25 cellular contexts compared by ENCODE assay signal in genomic region chr5:15421798-15422456, GRCh38.
DNase-seq lines count a peak whose midpoint lies in the region; ATAC-seq and TF ChIP-seq lines count a peak whose summit lies in the region.
"Had no signal": no experiment of that assay in that cellular context is flagged by ENCODE, and none has a peak within 500 bp of the region (broad histone marks: within the 10 kb centered on the region; RNA-seq: fewer than 3 reads in every experiment).

No MANE protein-coding gene starts in this region.

- peaks cover 0 to 3% (median 0%) of the 10 kb centered on the region in 5 donors for H3K27me3 Mint-ChIP-seq in naive thymus-derived CD8-positive, alpha-beta T cell
- peaks cover 3% of the 10 kb centered on the region for H3K27me3 Mint-ChIP-seq in nephron progenitor cell (ENCODE audit: low read depth, poor library complexity)
- peaks cover under 1% of the 10 kb centered on the region for H3K27me3 Mint-ChIP-seq in endodermal cell (ENCODE audit: insufficient read depth)
- H3K27me3 Mint-ChIP-seq: activated naive CD4-positive, alpha-beta T cell treated with anti-CD3 and anti-CD28 coated beads, Interleukin-2, amount 50 U/mL, for 24 hours; natural killer cell treated with Interleukin-12 subunit alpha and Interleukin-12 subunit beta and Interleukin-15 and Interleukin-18, amount 100 ng/mL, for 72 hours had no signal

- H3K4me3 Mint-ChIP-seq in naive thymus-derived CD8-positive, alpha-beta T cell: no peak overlapping the region
- no peak overlapping the region for H3K4me3 Mint-ChIP-seq in nephron progenitor cell
- H3K4me3 Mint-ChIP-seq in endodermal cell: no peak overlapping the region
- H3K4me3 Mint-ChIP-seq: activated naive CD4-positive, alpha-beta T cell treated with anti-CD3 and anti-CD28 coated beads, Interleukin-2, amount 50 U/mL, for 24 hours; activated T-cell treated with anti-CD3 and anti-CD28 coated beads, Interleukin-2, amount 50 U/mL, for 72 hours; CD8-positive, alpha-beta T cell; natural killer cell treated with Interleukin-12 subunit alpha and Interleukin-12 subunit beta and Interleukin-15 and Interleukin-18, amount 100 ng/mL, for 72 hours; T-helper 1 cell treated with Interleukin-12 subunit alpha and Interleukin-12 subunit beta and Interleukin-4 antibody, amounts not matched to agents 30 μg/mL and 1 μg/mL, for 36 hours had no signal

- H3K4me1 ChIP-seq in body of pancreas (no peaks in the 10 kb centered on the region), suprapubic skin (no peaks in the 10 kb centered on the region), endodermal cell (ENCODE audit: control insufficient read depth, insufficient read depth, low read length) (peaks cover 5% of the 10 kb centered on the region)
- H3K4me1 ChIP-seq: parathyroid adenoma had no signal

- H3K9me3 ChIP-seq in body of pancreas: no peaks in the 10 kb centered on the region
- no peaks in the 10 kb centered on the region for H3K9me3 ChIP-seq in suprapubic skin
- no peaks in the 10 kb centered on the region for H3K9me3 ChIP-seq in endodermal cell (ENCODE audit: control insufficient read depth, low read length)
- H3K9me3 ChIP-seq: SJSA1, thyroid gland had no signal

- H3K36me3 Mint-ChIP-seq in naive thymus-derived CD8-positive, alpha-beta T cell: no peaks in the 10 kb centered on the region
- H3K36me3 Mint-ChIP-seq in nephron progenitor cell (ENCODE audit: low read depth) (no peaks in the 10 kb centered on the region), endodermal cell (ENCODE audit: low read depth) (no peaks in the 10 kb centered on the region)
- H3K36me3 Mint-ChIP-seq: activated naive CD4-positive, alpha-beta T cell treated with anti-CD3 and anti-CD28 coated beads, Interleukin-2, amount 50 U/mL, for 24 hours; CD8-positive, alpha-beta T cell; natural killer cell treated with Interleukin-12 subunit alpha and Interleukin-12 subunit beta and Interleukin-15 and Interleukin-18, amount 100 ng/mL, for 72 hours had no signal

- H3K4me3 ChIP-seq in body of pancreas: no peak overlapping the region
- no peak overlapping the region for H3K4me3 ChIP-seq in fibroblast of mammary gland (ENCODE audit: control insufficient read depth, low read depth, low read length)
- H3K4me3 ChIP-seq in suprapubic skin: no peak overlapping the region
- no peak overlapping the region for H3K4me3 ChIP-seq in endodermal cell (ENCODE audit: low read length)
- H3K4me3 ChIP-seq: SJSA1, thyroid gland had no signal

- ATAC-seq in body of pancreas: peak; percentile 35
- ATAC-seq in naive thymus-derived CD8-positive, alpha-beta T cell: no peak
- ATAC-seq in HG03520 (IDR thresholded peaks at IDR 0.05; ENCODE audit: unreplicated experiment): no peak
- ATAC-seq: activated T-cell treated with anti-CD3 and anti-CD28 coated beads, Interleukin-2, amount 50 U/mL, for 72 hours; CD8-positive, alpha-beta T cell; natural killer cell treated with Interleukin-12 subunit alpha and Interleukin-12 subunit beta and Interleukin-15 and Interleukin-18, amount 100 ng/mL, for 72 hours had no signal

- H3K36me3 ChIP-seq in body of pancreas (replicated peaks in 1 of 2; ENCODE audit: insufficient read depth in 1 of 2, low read depth in 2 of 2): no peaks in the 10 kb centered on the region
- no peaks in the 10 kb centered on the region for H3K36me3 ChIP-seq in suprapubic skin
- H3K36me3 ChIP-seq in endodermal cell (ENCODE audit: control insufficient read depth, insufficient read depth, low read length): no peaks in the 10 kb centered on the region
- H3K36me3 ChIP-seq: SJSA1, thyroid gland had no signal

- intact Hi-C loops in body of pancreas (cut with DNase I): no loop called here

- TF ChIP-seq EP300 in suprapubic skin (IDR thresholded peaks at IDR 0.05): no peak

- no peak overlapping the region for H3K9ac ChIP-seq in endodermal cell (ENCODE audit: extremely low read depth, low read length, poor library complexity, severe bottlenecking)
- H3K9ac ChIP-seq: parathyroid adenoma had no signal

- TF ChIP-seq POLR2A in body of pancreas (IDR thresholded peaks at IDR 0.05) (no peak), suprapubic skin (IDR thresholded peaks at IDR 0.05) (no peak)

- TF ChIP-seq CTCF in body of pancreas (IDR thresholded peaks at IDR 0.05) (no peak), fibroblast of mammary gland (conservative IDR thresholded peaks at IDR 0.05; ENCODE audit: control insufficient read depth, insufficient read depth, low read depth, low read length) (no peak), suprapubic skin (IDR thresholded peaks at IDR 0.05) (no peak), nephron progenitor cell (IDR thresholded peaks at IDR 0.05) (no peak), endodermal cell (conservative IDR thresholded peaks at IDR 0.05) (no peak)

- 57 to 65% methylated on average over 7 of the region's 7 CpGs for WGBS in body of pancreas, 2 donors
- WGBS in suprapubic skin: 52% methylated on average over 7 of the region's 7 CpGs
- 88 to 93% methylated on average over 6 to 7 of the region's 7 CpGs for WGBS in endodermal cell (ENCODE audit: insufficient coverage in 1 of 2, insufficient read length in 1 of 2), 2 experiments

- DNase-seq in body of pancreas (peak in 1 of 4 donors; percentile 6), fibroblast of mammary gland (ENCODE audit: low read depth) (peak; percentile 39), left kidney (ENCODE audit: low read depth, low spot score) (peak; percentile 5), suprapubic skin (ENCODE audit: low spot score in 2 of 2) (no peak), nephron progenitor cell (no peak), endodermal cell (no peak)
- DNase-seq in naive thymus-derived CD8-positive, alpha-beta T cell: no peak
- DNase-seq: activated CD4-positive, alpha-beta T cell treated with anti-CD3 and anti-CD28 coated beads for 4 hours; activated T-cell treated with anti-CD3 and anti-CD28 coated beads, Interleukin-2, amount 50 U/mL, for 72 hours; CD8-positive, alpha-beta T cell; dermis blood vessel endothelial cell; DMS153; IMR-90; midbrain; NCI-H1105; NK-92 treated with Interleukin-12 subunit alpha and Interleukin-12 subunit beta, amount 100 ng/mL, for 24 hours; stimulated activated CD4-positive, alpha-beta T cell treated with anti-CD3 and anti-CD28 coated beads, Interleukin-2, amount 100 ng/mL, for 48 hours; stimulated activated naive CD4-positive, alpha-beta T cell; thyroid gland had no signal

- H3K4me1 Mint-ChIP-seq in naive thymus-derived CD8-positive, alpha-beta T cell: no peaks in the 10 kb centered on the region
- H3K4me1 Mint-ChIP-seq in nephron progenitor cell (peaks cover 8% of the 10 kb centered on the region), endodermal cell (peaks cover 13% of the 10 kb centered on the region)
- H3K4me1 Mint-ChIP-seq: activated naive CD4-positive, alpha-beta T cell treated with anti-CD3 and anti-CD28 coated beads, Interleukin-2, amount 50 U/mL, for 24 hours had no signal

- H3K27ac ChIP-seq in body of pancreas (no peak overlapping the region), suprapubic skin (peak overlapping the region; percentile 22), endodermal cell (ENCODE audit: low read depth, low read length) (no peak overlapping the region)
- H3K27ac ChIP-seq: parathyroid adenoma, SJSA1, thyroid gland had no signal

- peaks cover 0 to 37% (median 7%) of the 10 kb centered on the region in 9 donors for H3K9me3 Mint-ChIP-seq in naive thymus-derived CD8-positive, alpha-beta T cell
- H3K9me3 Mint-ChIP-seq in nephron progenitor cell (no peaks in the 10 kb centered on the region), endodermal cell (no peaks in the 10 kb centered on the region)

- POLR2A ChIA-PET in naive thymus-derived CD8-positive, alpha-beta T cell (lab: Charles Lee): no interaction called here

- H3K27me3 ChIP-seq in body of pancreas (no peaks in the 10 kb centered on the region), suprapubic skin (no peaks in the 10 kb centered on the region), endodermal cell (ENCODE audit: control insufficient read depth, insufficient read depth, low read length, poor library complexity, severe bottlenecking) (no peaks in the 10 kb centered on the region)
- H3K27me3 ChIP-seq: thyroid gland had no signal

- no peak overlapping the region for H3K27ac Mint-ChIP-seq in naive thymus-derived CD8-positive, alpha-beta T cell
- H3K27ac Mint-ChIP-seq in nephron progenitor cell (no peak overlapping the region), endodermal cell (no peak overlapping the region)
- H3K27ac Mint-ChIP-seq: activated naive CD4-positive, alpha-beta T cell treated with anti-CD3 and anti-CD28 coated beads, Interleukin-2, amount 50 U/mL, for 24 hours; activated T-cell treated with anti-CD3 and anti-CD28 coated beads, Interleukin-2, amount 50 U/mL, for 72 hours; CD8-positive, alpha-beta T cell; natural killer cell treated with Interleukin-12 subunit alpha and Interleukin-12 subunit beta and Interleukin-15 and Interleukin-18, amount 100 ng/mL, for 72 hours; T-helper 1 cell treated with Interleukin-12 subunit alpha and Interleukin-12 subunit beta and Interleukin-4 antibody, amounts not matched to agents 30 μg/mL and 1 μg/mL, for 36 hours had no signal

Comparison
In these comparisons a context has a peak if more than half of its experiments do, and no peak if none do; other contexts are left out.
1. DNase-seq: peak in fibroblast of mammary gland (single experiment) and left kidney (single experiment); none in suprapubic skin (0 of 2), naive thymus-derived CD8-positive, alpha-beta T cell (0 of 10), nephron progenitor cell (single experiment) and endodermal cell (single experiment).